ENCODE assay signal across 8 cellular contexts in genomic region chr13:45121421-45121820, GRCh38. TPM values are rescaled to one million over a fixed set of nuclear protein-coding genes. Genes with fewer than 3 reads are reported as not detected.
DNase-seq lines count a peak whose midpoint lies in the region; ATAC-seq and TF ChIP-seq lines count a peak whose summit lies in the region.

No MANE protein-coding gene starts in this region.

- POLR2A ChIA-PET in activated CD4-positive, alpha-beta memory T cell treated with anti-CD3 and anti-CD28 coated beads for 36 hours (lab: Charles Lee) = interaction anchor here (0.6 kb wide), 1 partner anchor 136 kb away, joined by 3 read pairs; no protein-coding TSS in a partner anchor

- H3K27ac Mint-ChIP-seq in activated CD4-positive, alpha-beta memory T cell treated with anti-CD3 and anti-CD28 coated beads for 36 hours = no peak overlapping the region

- no peaks in the 10 kb centered on the region for H3K9me3 Mint-ChIP-seq in activated CD4-positive, alpha-beta memory T cell treated with anti-CD3 and anti-CD28 coated beads for 36 hours

- intact Hi-C loops in activated CD4-positive, alpha-beta memory T cell treated with anti-CD3 and anti-CD28 coated beads for 36 hours (cut with micrococcal nuclease) = loop anchor here (2.0 kb wide), 3 partner anchors 75 to 137 kb away; no protein-coding TSS in a partner anchor

- H3K36me3 Mint-ChIP-seq in activated CD4-positive, alpha-beta memory T cell treated with anti-CD3 and anti-CD28 coated beads for 36 hours = no peaks in the 10 kb centered on the region

- ATAC-seq in GM21367 (IDR thresholded peaks at IDR 0.05; ENCODE audit: unreplicated experiment) (no peak), GM21786 (IDR thresholded peaks at IDR 0.05; ENCODE audit: unreplicated experiment) (no peak)

- in situ Hi-C loops in HAP-1 (cut with MboI; ENCODE audit: low sequenced_read_pairs) = no loop called here

- peaks cover 19% of the 10 kb centered on the region for H3K4me1 ChIP-seq in HAP-1

- H3K27me3 ChIP-seq in HAP-1 (ENCODE audit: low read depth) = no peaks in the 10 kb centered on the region
- H3K27me3 ChIP-seq in WERI-Rb-1 (ENCODE audit: insufficient read depth, low read depth, severe bottlenecking) = no peaks in the 10 kb centered on the region

- H3K4me3 ChIP-seq in HAP-1 = peak overlapping the region; percentile 72
- peak overlapping the region; percentile 89 for H3K4me3 ChIP-seq in WERI-Rb-1 (ENCODE audit: low read depth, low read length)

- H3K4me1 Mint-ChIP-seq in activated CD4-positive, alpha-beta memory T cell treated with anti-CD3 and anti-CD28 coated beads for 36 hours (ENCODE audit: low read depth) = peaks cover 12% of the 10 kb centered on the region

- DNase-seq in A172 (ENCODE audit: low spot score) = peak; percentile 11
- DNase-seq in HAP-1 (ENCODE audit: low spot score in 2 of 2) = peak in 1 of 2 experiments; percentile 52
- DNase-seq in WERI-Rb-1 = no peak
- DNase-seq in kidney glomerular epithelial cell (lab: John Stamatoyannopoulos, UW) = peak; percentile 4
- no peak for DNase-seq in SKM-1 treated with dmso at 0.1 percent for 144 hours (lab: John Stamatoyannopoulos, UW; ENCODE audit: unreplicated experiment)
- DNase-seq in activated CD4-positive, alpha-beta memory T cell treated with anti-CD3 and anti-CD28 coated beads for 36 hours = no peak

- H3K4me3 Mint-ChIP-seq in activated CD4-positive, alpha-beta memory T cell treated with anti-CD3 and anti-CD28 coated beads for 36 hours = no peak overlapping the region

- H3K27ac ChIP-seq in WERI-Rb-1 = no peak overlapping the region; the same call in 1 of the 2 replicates

- no peaks in the 10 kb centered on the region for H3K27me3 Mint-ChIP-seq in activated CD4-positive, alpha-beta memory T cell treated with anti-CD3 and anti-CD28 coated beads for 36 hours

- H3K36me3 ChIP-seq in HAP-1 (replicated peaks) = no peaks in the 10 kb centered on the region
- H3K36me3 ChIP-seq in WERI-Rb-1 = no peaks in the 10 kb centered on the region; the same call in 1 of the 2 replicates

- no peaks in the 10 kb centered on the region for H3K9me3 ChIP-seq in HAP-1
- H3K9me3 ChIP-seq in WERI-Rb-1 (ENCODE audit: severe bottlenecking) = no peaks in the 10 kb centered on the region

- CTCF ChIA-PET in activated CD4-positive, alpha-beta memory T cell treated with anti-CD3 and anti-CD28 coated beads for 36 hours (lab: Charles Lee) = interaction anchor here (0.8 to 2.2 kb wide), 3 partner anchors 66 to 75 kb away, joined by 3 to 9 read pairs (median 8); no protein-coding TSS in a partner anchor

- TF ChIP-seq CTCF in WERI-Rb-1 (IDR thresholded peaks at IDR 0.05; ENCODE audit: low read depth, low read length) = no peak

RNA-seq across cellular contexts. Expression of gene GTF2F2, which starts 1.1 kb away (rescaled TPM):
- 72.2 and 79.9 TPM in 2 replicates for total RNA-seq in A172 (2014; rRNA removed; shearing (Covaris generic))
- 10 to 100 TPM; 25.4 to 26.0 TPM for total RNA-seq in activated CD4-positive, alpha-beta memory T cell treated with anti-CD3 and anti-CD28 coated beads for 36 hours

Comparison
In these comparisons a context has a peak if more than half of its experiments do, and no peak if none do; other contexts are left out.
1. DNase-seq: peak in A172 (single experiment) and kidney glomerular epithelial cell (single experiment); none in WERI-Rb-1 (single experiment), SKM-1 treated with dmso at 0.1 percent for 144 hours (single experiment) and activated CD4-positive, alpha-beta memory T cell treated with anti-CD3 and anti-CD28 coated beads for 36 hours (single experiment).